In the genomic region with DNA sequence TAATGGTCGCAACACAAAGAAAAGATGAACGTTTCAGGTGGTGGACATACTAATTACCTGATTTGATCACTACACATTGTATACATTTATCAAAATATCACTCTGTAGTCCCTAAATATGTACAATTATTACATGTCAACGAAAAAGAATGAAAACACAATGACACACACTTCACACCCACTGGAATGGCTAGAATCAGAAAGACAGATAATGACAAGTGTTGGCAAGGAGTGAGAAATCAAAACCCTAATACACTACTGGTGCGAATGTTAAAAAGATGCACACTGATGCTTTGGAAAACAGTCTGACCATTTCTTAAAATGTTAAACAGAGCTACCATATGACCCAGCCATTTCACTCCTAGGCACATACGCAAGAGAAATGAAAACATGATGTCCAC, we compare ENCODE assay signal across 18 cellular contexts. TPM values are rescaled to one million over a fixed set of nuclear protein-coding genes. Genes with fewer than 3 reads are reported as not detected.
DNase-seq lines count a peak whose midpoint lies in the region; ATAC-seq and TF ChIP-seq lines count a peak whose summit lies in the region.
"Had no signal": no experiment of that assay in that cellular context is flagged by ENCODE, and none has a peak within 500 bp of the region (broad histone marks: within the 10 kb centered on the region; RNA-seq: fewer than 3 reads in every experiment).

No MANE protein-coding gene starts in this region.

- H3K9me3 Mint-ChIP-seq in T-helper 1 cell treated with Interleukin-12 subunit alpha and Interleukin-12 subunit beta and Interleukin-4 antibody, amounts not matched to agents 30 μg/mL and 1 μg/mL, for 36 hours = no peaks in the 10 kb centered on the region
- no peaks in the 10 kb centered on the region for H3K9me3 Mint-ChIP-seq in naive thymus-derived CD8-positive, alpha-beta T cell

- peaks cover 3% of the 10 kb centered on the region for H3K36me3 Mint-ChIP-seq in T-helper 1 cell treated with Interleukin-12 subunit alpha and Interleukin-12 subunit beta and Interleukin-4 antibody, amounts not matched to agents 30 μg/mL and 1 μg/mL, for 36 hours (ENCODE audit: low read depth)
- H3K36me3 Mint-ChIP-seq in naive thymus-derived CD8-positive, alpha-beta T cell = peaks cover 0 to 7% (median 4%) of the 10 kb centered on the region in 3 donors

- H3K9me3 ChIP-seq in DND-41 (ENCODE audit: insufficient read depth, low read length, severe bottlenecking) = no peaks in the 10 kb centered on the region
- H3K9me3 ChIP-seq: left ventricle myocardium inferior, sigmoid colon, upper lobe of right lung had no signal

- H2AFZ ChIP-seq in DND-41 (ENCODE audit: low read depth, low read length) = no peak overlapping the region

- H4K20me1 ChIP-seq in DND-41 (ENCODE audit: insufficient read depth, low read length) = peaks cover 21% of the 10 kb centered on the region; the same call in 1 of the 2 replicates

- no peak overlapping the region for H3K27ac ChIP-seq in DND-41 (ENCODE audit: low read length)
- 0 out of 2 replicates have a peak overlapping the region, but pooled peaks have one; percentile 2 for H3K27ac ChIP-seq in VCaP
- H3K27ac ChIP-seq: 22Rv1, left ventricle myocardium inferior, sigmoid colon, upper lobe of right lung had no signal

- no peak overlapping the region for H3K27ac Mint-ChIP-seq in T-helper 1 cell treated with Interleukin-12 subunit alpha and Interleukin-12 subunit beta and Interleukin-4 antibody, amounts not matched to agents 30 μg/mL and 1 μg/mL, for 36 hours
- peak overlapping the region in 4 of 10 donors; percentile 22 to 83 (median 59) for H3K27ac Mint-ChIP-seq in naive thymus-derived CD8-positive, alpha-beta T cell

- H3K4me3 ChIP-seq in DND-41 (ENCODE audit: low read depth in 1 of 2, low read length in 2 of 2) = peak overlapping the region in 1 of 2 experiments; percentile 40; a peak in 1 of 4 replicates
- H3K4me3 ChIP-seq: left ventricle myocardium inferior, sigmoid colon, upper lobe of right lung had no signal

- H3K4me2 ChIP-seq in DND-41 (ENCODE audit: insufficient read depth, low read length) = peak overlapping the region; percentile 80

- H3K27me3 ChIP-seq in DND-41 (ENCODE audit: insufficient read depth, low read length, poor library complexity) = no peaks in the 10 kb centered on the region
- H3K27me3 ChIP-seq: sigmoid colon, upper lobe of right lung had no signal

- no peak for TF ChIP-seq CTCF in DND-41 (IDR thresholded peaks at IDR 0.05; ENCODE audit: borderline replicate concordance, extremely low read depth, low read length, poor library complexity, severe bottlenecking)
- TF ChIP-seq CTCF in VCaP (conservative IDR thresholded peaks at IDR 0.05) = no peak

- ATAC-seq in DND-41 (ENCODE audit: insufficient read depth, low read depth) (no peak), HG03175 (IDR thresholded peaks at IDR 0.05; ENCODE audit: unreplicated experiment) (no peak)
- no peak for ATAC-seq in naive thymus-derived CD8-positive, alpha-beta T cell
- ATAC-seq: upper lobe of right lung had no signal

- H3K79me2 ChIP-seq in DND-41 (ENCODE audit: insufficient read depth, low read length) = peaks cover 78% of the 10 kb centered on the region

- peak overlapping the region; percentile 63 for H3K4me3 Mint-ChIP-seq in T-helper 1 cell treated with Interleukin-12 subunit alpha and Interleukin-12 subunit beta and Interleukin-4 antibody, amounts not matched to agents 30 μg/mL and 1 μg/mL, for 36 hours
- peak overlapping the region in 9 of 10 donors; percentile 24 to 95 (median 81) for H3K4me3 Mint-ChIP-seq in naive thymus-derived CD8-positive, alpha-beta T cell

- DNase-seq in T-helper 1 cell (no peak), DND-41 (no peak), cerebellar nuclear complex (lab: John Stamatoyannopoulos, UW) (no peak), SHP77 treated with DMSO at 0.1 percent for 48 hours (lab: John Stamatoyannopoulos, UW) (no peak)
- DNase-seq in naive thymus-derived CD8-positive, alpha-beta T cell = no peak
- DNase-seq: activated CD4-positive, CD25-positive, alpha-beta regulatory T cell treated with anti-CD3 and anti-CD28 coated beads, Interleukin-2, amount 50 U/mL, for 72 hours; activated effector memory CD4-positive, alpha-beta T cell treated with anti-CD3 and anti-CD28 coated beads, Interleukin-2, amount 50 U/mL, for 16 hours; effector CD4-positive, alpha-beta T cell; left ventricle myocardium inferior; NCI-H1048; NCI-H446; sigmoid colon; stimulated activated CD4-positive, alpha-beta T cell treated with anti-CD3 and anti-CD28 coated beads, Interleukin-4, amount 100 ng/mL, for 1 hour; upper lobe of right lung had no signal

- peaks cover 35% of the 10 kb centered on the region for H3K4me1 ChIP-seq in DND-41 (ENCODE audit: insufficient read depth, low read length)

- peaks cover 26% of the 10 kb centered on the region for H3K4me1 Mint-ChIP-seq in T-helper 1 cell treated with Interleukin-12 subunit alpha and Interleukin-12 subunit beta and Interleukin-4 antibody, amounts not matched to agents 30 μg/mL and 1 μg/mL, for 36 hours (ENCODE audit: low read depth)
- H3K4me1 Mint-ChIP-seq in naive thymus-derived CD8-positive, alpha-beta T cell = peaks cover 23 to 60% (median 51%) of the 10 kb centered on the region in 4 donors

- POLR2A ChIA-PET in naive thymus-derived CD8-positive, alpha-beta T cell (lab: Charles Lee) = no interaction called here

- no peaks in the 10 kb centered on the region for H3K27me3 Mint-ChIP-seq in T-helper 1 cell treated with Interleukin-12 subunit alpha and Interleukin-12 subunit beta and Interleukin-4 antibody, amounts not matched to agents 30 μg/mL and 1 μg/mL, for 36 hours (ENCODE audit: low read depth)
- H3K27me3 Mint-ChIP-seq in naive thymus-derived CD8-positive, alpha-beta T cell = no peaks in the 10 kb centered on the region

- H3K36me3 ChIP-seq in DND-41 (ENCODE audit: insufficient read depth, low read length) = no peaks in the 10 kb centered on the region
- H3K36me3 ChIP-seq: left ventricle myocardium inferior, sigmoid colon, upper lobe of right lung had no signal

- H3K9ac ChIP-seq in DND-41 (ENCODE audit: low read depth, low read length) = 0 out of 2 replicates have a peak overlapping the region, but pooled peaks have one; percentile 19

RNA-seq across cellular contexts. Expression of gene COA1, which starts 2.3 kb away (rescaled TPM):
- total RNA-seq in naive thymus-derived CD8-positive, alpha-beta T cell = 100 to 1,000 TPM; 215 to 219 TPM
- 100 to 1,000 TPM; 102 to 121 (median 104) TPM for polyA plus RNA-seq in naive thymus-derived CD8-positive, alpha-beta T cell

RNA-seq across cellular contexts. Expression of gene BLVRA, which starts 31.5 kb away (rescaled TPM):
- total RNA-seq in naive thymus-derived CD8-positive, alpha-beta T cell = 10 to 100 TPM in 1 of 2 experiments, 1 to 10 TPM in 1; 9.6 to 13.5 TPM
- polyA plus RNA-seq in naive thymus-derived CD8-positive, alpha-beta T cell = 10 to 100 TPM; 17.8 to 33.8 (median 20.2) TPM
